Comparison of ENCODE assay signal across 8 cellular contexts in genomic region chr6:118748311-118749062, GRCh38.
DNase-seq lines count a peak whose midpoint lies in the region; ATAC-seq and TF ChIP-seq lines count a peak whose summit lies in the region.

No MANE protein-coding gene starts in this region.

- H3K36me3 ChIP-seq in skeletal muscle satellite cell (ENCODE audit: insufficient read depth, low read length) = no peaks in the 10 kb centered on the region

- H3K9me3 ChIP-seq in skeletal muscle satellite cell (replicated peaks; ENCODE audit: low read length) = no peaks in the 10 kb centered on the region

- TF ChIP-seq CTCF in epithelial cell of proximal tubule (conservative IDR thresholded peaks at IDR 0.05; ENCODE audit: low read depth, low read length) = no peak
- TF ChIP-seq CTCF in GM13977 (IDR thresholded peaks at IDR 0.05; ENCODE audit: extremely low read depth, insufficient read depth, missing control alignments) = no peak

- H3K27me3 ChIP-seq in skeletal muscle satellite cell (ENCODE audit: control insufficient read depth, insufficient read depth, low read length) = no peaks in the 10 kb centered on the region

- H3K4me1 ChIP-seq in skeletal muscle satellite cell (ENCODE audit: control insufficient read depth, insufficient read depth, low read length) = peaks cover 29% of the 10 kb centered on the region

- DNase-seq in NOMO-1 treated with DMSO at 0.1 percent for 48 hours (lab: John Stamatoyannopoulos, UW; ENCODE audit: unreplicated experiment) = peak; percentile 20
- no peak for DNase-seq in NOMO-1 treated with dmso at 0.1 percent for 144 hours (lab: John Stamatoyannopoulos, UW; ENCODE audit: unreplicated experiment)
- peak; percentile 99 for DNase-seq in NCI-H82 treated with DMSO at 0.1 percent for 48 hours (lab: John Stamatoyannopoulos, UW; ENCODE audit: unreplicated experiment)
- no peak for DNase-seq in epithelial cell of proximal tubule (ENCODE audit: low read depth)
- no peak for DNase-seq in GM13977 (ENCODE audit: low spot score)

- H3K4me2 ChIP-seq in skeletal muscle satellite cell (ENCODE audit: low read length) = peak overlapping the region; percentile 91

- H3K9ac ChIP-seq in skeletal muscle satellite cell (ENCODE audit: low read depth, low read length) = peak overlapping the region; percentile 68

- ATAC-seq in HG03196 (IDR thresholded peaks at IDR 0.05; ENCODE audit: unreplicated experiment) (no peak), HG02884 (IDR thresholded peaks at IDR 0.05; ENCODE audit: unreplicated experiment) (no peak)

- in situ Hi-C loops in GM13977 (cut with MboI; ENCODE audit: low pct_unique_long_range_greater_than_20kb, low sequenced_read_pairs, unreplicated experiment) = no loop called here

- H3K4me3 ChIP-seq in epithelial cell of proximal tubule (ENCODE audit: low read depth, low read length) = peak overlapping the region; percentile 3
- H3K4me3 ChIP-seq in skeletal muscle satellite cell (ENCODE audit: low read length) = peak overlapping the region; percentile 67

Comparison
In these comparisons a context has a peak if more than half of its experiments do, and no peak if none do; other contexts are left out.
1. DNase-seq: peak in NOMO-1 treated with DMSO at 0.1 percent for 48 hours (single experiment) and NCI-H82 treated with DMSO at 0.1 percent for 48 hours (single experiment); none in NOMO-1 treated with dmso at 0.1 percent for 144 hours (single experiment), epithelial cell of proximal tubule (single experiment) and GM13977 (single experiment).